10 cellular contexts compared by ENCODE assay signal in genomic region chr17:40326832-40327199, GRCh38. TPM values are rescaled to one million over a fixed set of nuclear protein-coding genes. Genes with fewer than 3 reads are reported as not detected.
DNase-seq lines count a peak whose midpoint lies in the region; ATAC-seq and TF ChIP-seq lines count a peak whose summit lies in the region.
"Had no signal": no experiment of that assay in that cellular context is flagged by ENCODE, and none has a peak within 500 bp of the region (broad histone marks: within the 10 kb centered on the region; RNA-seq: fewer than 3 reads in every experiment).

No MANE protein-coding gene starts in this region.

- H3K27ac ChIP-seq in IMR-90 (ENCODE audit: insufficient read depth, low read length), result no peak overlapping the region
- peak overlapping the region; percentile 70 to 97 (median 90) for H3K27ac ChIP-seq in spleen
- H3K27ac ChIP-seq in substantia nigra (ENCODE audit: low read depth, low read length, poor library complexity, severe bottlenecking), result no peak overlapping the region

- no peak for DNase-seq in IMR-90
- no peak for DNase-seq in activated B cell treated with CpG ODN at 0.5 μM for 24 hours
- peak; percentile 75 for DNase-seq in left lobe of liver (ENCODE audit: low spot score)
- peak; percentile 58 for DNase-seq in spleen
- DNase-seq in NCI-H1092 treated with DMSO at 0.1 percent for 48 hours (lab: John Stamatoyannopoulos, UW), result no peak
- DNase-seq in substantia nigra (lab: John Stamatoyannopoulos, UW), result no peak
- DNase-seq: retina had no signal

- CTCF ChIA-PET in IMR-90 (lab: Yijun Ruan, JAX) (no interaction called here), activated B cell treated with CpG ODN at 0.5 μM for 24 hours (lab: Charles Lee) (interaction anchor here (1.2 to 5.4 kb wide), 5 partner anchors 12 to 29 kb away, joined by 3 to 53 read pairs (median 8); no protein-coding TSS in a partner anchor)

- H4K8ac ChIP-seq in IMR-90 (ENCODE audit: low read depth in 2 of 2, low read length in 2 of 2), result no peak overlapping the region

- no peak overlapping the region for H2BK20ac ChIP-seq in IMR-90 (ENCODE audit: low read depth, low read length)

- dilution Hi-C loops in IMR-90 (cut with HindIII; ENCODE audit: low sequenced_read_pairs, unreplicated experiment), result no loop called here

- no peak overlapping the region for H3K4ac ChIP-seq in IMR-90 (ENCODE audit: low read depth, low read length)

- 0 out of 2 replicates have a peak overlapping the region, but pooled peaks have one; percentile 43 for H2AK5ac ChIP-seq in IMR-90 (ENCODE audit: low read depth, low read length)

- no CpG with 5 or more reads among the region's 1 CpG for WGBS in IMR-90 (ENCODE audit: extremely low coverage in 2 of 2, insufficient read length in 1 of 2), 2 experiments
- WGBS in spleen, 5 donors, result 16 to 75% (median 61%) methylated on average over 1 of the region's 1 CpG

- no peak for ATAC-seq in IMR-90 (ENCODE audit: low read depth)
- no peak for ATAC-seq in activated B cell treated with CpG ODN at 0.5 μM for 24 hours (ENCODE audit: low read depth)
- peak; percentile 52 for ATAC-seq in left lobe of liver
- ATAC-seq in GM21786 (IDR thresholded peaks at IDR 0.05; ENCODE audit: unreplicated experiment), result no peak
- ATAC-seq in GM21367 (IDR thresholded peaks at IDR 0.05; ENCODE audit: unreplicated experiment), result no peak

- H3K36me3 ChIP-seq in IMR-90 (ENCODE audit: control insufficient read depth, insufficient read depth, low read length) (peaks cover 4% of the 10 kb centered on the region), spleen (peaks cover 0 to 13% (median 11%) of the 10 kb centered on the region in 6 donors)

- no peak overlapping the region for H2BK15ac ChIP-seq in IMR-90 (ENCODE audit: low read depth, low read length)

- H3K27ac Mint-ChIP-seq in activated B cell treated with CpG ODN at 0.5 μM for 24 hours, result peak overlapping the region; percentile 98

- POLR2A ChIA-PET in IMR-90 (lab: Charles Lee; ENCODE audit: unreplicated experiment), result no interaction called here
- POLR2A ChIA-PET in activated B cell treated with CpG ODN at 0.5 μM for 24 hours (lab: Charles Lee), result interaction anchor here (0.6 to 7.4 kb wide), 10 partner anchors 13 to 235 kb away, joined by 3 to 154 read pairs (median 6); partner anchors contain the start of genes RARA and TOP2A

- peak overlapping the region; percentile 44 for H2AK9ac ChIP-seq in IMR-90 (replicated peaks; ENCODE audit: low read depth, low read length, poor library complexity)

- in situ Hi-C loops in IMR-90 (cut with MboI; ENCODE audit: low sequenced_read_pairs), result no loop called here

- H3K4me3 Mint-ChIP-seq in activated B cell treated with CpG ODN at 0.5 μM for 24 hours, result peak overlapping the region; percentile 93

- no peak overlapping the region for H3K14ac ChIP-seq in IMR-90 (replicated peaks; ENCODE audit: low read depth, low read length)

- H3K18ac ChIP-seq in IMR-90 (ENCODE audit: low read depth, low read length), result no peak overlapping the region

- no peak overlapping the region for H3K9ac ChIP-seq in IMR-90 (ENCODE audit: low read depth, low read length)

- no peak overlapping the region for H2BK120ac ChIP-seq in IMR-90 (ENCODE audit: low read depth, low read length)

- H3K36me3 Mint-ChIP-seq in activated B cell treated with CpG ODN at 0.5 μM for 24 hours (ENCODE audit: low read depth), result peaks cover 25% of the 10 kb centered on the region

- H3K9me3 ChIP-seq in IMR-90 (ENCODE audit: control insufficient read depth, insufficient read depth, low read length) (no peaks in the 10 kb centered on the region), spleen (no peaks in the 10 kb centered on the region)

- H4K91ac ChIP-seq in IMR-90 (ENCODE audit: insufficient read depth, low read depth, low read length), result no peak overlapping the region

- no peaks in the 10 kb centered on the region for H3K9me3 Mint-ChIP-seq in activated B cell treated with CpG ODN at 0.5 μM for 24 hours

- TF ChIP-seq CTCF in IMR-90 (conservative IDR thresholded peaks at IDR 0.05; ENCODE audit: low read depth, low read length) (no peak), activated B cell treated with CpG ODN at 0.5 μM for 24 hours (IDR thresholded peaks at IDR 0.05) (no peak), spleen (IDR thresholded peaks at IDR 0.05 in 8 of 11, conservative IDR thresholded peaks at IDR 0.05 in 3 of 11) (no peak)

- H3K4me1 Mint-ChIP-seq in activated B cell treated with CpG ODN at 0.5 μM for 24 hours, result peaks cover 97% of the 10 kb centered on the region

- TF ChIP-seq RAD21 in IMR-90 (IDR thresholded peaks at IDR 0.05; ENCODE audit: low read length), result no peak

- no peak overlapping the region for H3K23ac ChIP-seq in IMR-90 (ENCODE audit: low read depth, low read length)

- no peaks in the 10 kb centered on the region for H3K27me3 ChIP-seq in IMR-90 (ENCODE audit: control insufficient read depth, insufficient read depth, low read length)
- H3K27me3 ChIP-seq in spleen (replicated peaks in 1 of 7), result no peaks in the 10 kb centered on the region

- BruUV-seq in IMR-90 (replicated peaks; lab: Mats Ljungman, UMichigan), result no TSS peak

- no peaks in the 10 kb centered on the region for H3K27me3 Mint-ChIP-seq in activated B cell treated with CpG ODN at 0.5 μM for 24 hours

- no peak overlapping the region for H4K5ac ChIP-seq in IMR-90 (ENCODE audit: low read depth, low read length)

- H3K4me1 ChIP-seq in IMR-90 (ENCODE audit: control insufficient read depth, insufficient read depth, low read length) (peaks cover 57% of the 10 kb centered on the region), spleen (peaks cover 94 to 100% (median 100%) of the 10 kb centered on the region in 6 donors)

- H3K4me3 ChIP-seq in IMR-90 (ENCODE audit: insufficient read depth, low read depth, low read length) (no peak overlapping the region), spleen (peak overlapping the region in 3 of 8 donors; percentile 8 to 53 (median 12))

- no peak overlapping the region for H2BK5ac ChIP-seq in IMR-90 (ENCODE audit: low read depth, low read length, poor library complexity, severe bottlenecking)

- H3K56ac ChIP-seq in IMR-90 (ENCODE audit: extremely low read depth, insufficient read depth, low read length), result no peak overlapping the region

- peaks cover 37% of the 10 kb centered on the region for H3K9me1 ChIP-seq in IMR-90 (ENCODE audit: insufficient read depth, low read length)

- intact Hi-C loops in IMR-90 (cut with micrococcal nuclease), result no loop called here
- intact Hi-C loops in activated B cell treated with CpG ODN at 0.5 μM for 24 hours (cut with micrococcal nuclease), result loop anchor here (1.0 to 10.0 kb wide), 3 partner anchors 13 to 572 kb away; no protein-coding TSS in a partner anchor
- intact Hi-C loops in spleen (cut with DNase I; ENCODE audit: low total_unique reads), result no loop called here

- H2AFZ ChIP-seq in IMR-90 (replicated peaks; ENCODE audit: low read length, poor library complexity), result no peak overlapping the region

- H4K20me1 ChIP-seq in IMR-90 (ENCODE audit: insufficient read depth, low read length), result peaks cover 57% of the 10 kb centered on the region

- no peak for TF ChIP-seq POLR2A in IMR-90 (IDR thresholded peaks at IDR 0.05; ENCODE audit: low read depth, low read length)
- TF ChIP-seq POLR2A in spleen (IDR thresholded peaks at IDR 0.05), result no peak

- H3K79me1 ChIP-seq in IMR-90 (ENCODE audit: low read depth in 1 of 2, low read length in 2 of 2), result peaks cover 20 to 94% of the 10 kb centered on the region in 2 experiments

- no peak overlapping the region for H3K4me2 ChIP-seq in IMR-90 (ENCODE audit: low read depth, low read length)

TF ChIP-seq in IMR-90, 13 proteins besides CTCF, POLR2A, EP300 and RAD21 (continues in another document):
- TF ChIP-seq USF2 (IDR thresholded peaks at IDR 0.05; ENCODE audit: low read depth, low read length), result no peak
- TF ChIP-seq CHD1 (IDR thresholded peaks at IDR 0.05; ENCODE audit: low read depth, low read length), result no peak
- TF ChIP-seq BHLHE40 (IDR thresholded peaks at IDR 0.05; ENCODE audit: low read depth, low read length), result no peak
- TF ChIP-seq CEBPB (IDR thresholded peaks at IDR 0.05; ENCODE audit: low read depth, low read length), result no peak
- TF ChIP-seq SMC3 (IDR thresholded peaks at IDR 0.05; ENCODE audit: low read depth, low read length), result no peak

RNA-seq across cellular contexts. Expression of gene RARA, which starts 17.8 kb away (rescaled TPM):
- 7.2 and 9.0 TPM in 2 replicates for total RNA-seq in IMR-90 (2012; rRNA removed)
- polyA plus RNA-seq in IMR-90 (2012; rRNA removed), result 12.7 and 13.6 TPM in 2 replicates
- 11.3 and 18.9 TPM in 2 replicates for polyA plus RNA-seq in IMR-90 (2012; cell fraction: cytosol; rRNA removed)
- 11.5 and 14.7 TPM in 2 replicates for polyA plus RNA-seq in IMR-90 (2012; cell fraction: nucleus; rRNA removed; ENCODE audit: low replicate concordance)
- total RNA-seq in activated B cell treated with CpG ODN at 0.5 μM for 24 hours, result 71.2 and 72.5 TPM in 2 replicates
- total RNA-seq in left lobe of liver, result 21.3 TPM
- total RNA-seq in spleen, result 10 to 100 TPM; 56.6 to 95.1 (median 71.2) TPM
- polyA plus RNA-seq in spleen, result 10 to 100 TPM; 13.3 to 28.3 (median 14.8) TPM

RNA-seq across cellular contexts. Expression of gene GJD3, which starts 37.7 kb away (rescaled TPM):
- total RNA-seq in IMR-90 (2012; rRNA removed), result not detected in 2 replicates
- polyA plus RNA-seq in IMR-90 (2012; rRNA removed), result 0.10 and 0.39 TPM in 2 replicates
- 0.11 and 1.0 TPM in 2 replicates for polyA plus RNA-seq in IMR-90 (2012; cell fraction: cytosol; rRNA removed)
- polyA plus RNA-seq in IMR-90 (2012; cell fraction: nucleus; rRNA removed; ENCODE audit: low replicate concordance), result 0.80 and 0.91 TPM in 2 replicates
- total RNA-seq in activated B cell treated with CpG ODN at 0.5 μM for 24 hours, result not detected in 2 replicates
- total RNA-seq in left lobe of liver, result 0.68 TPM
- total RNA-seq in spleen, result 10 to 100 TPM in 4 of 7 donors, 1 to 10 TPM in 3; 7.3 to 15.0 (median 10.4) TPM
- 1 to 10 TPM in 1 of 3 donors, under 1 TPM in 2; 0.20 to 1.1 (median 0.33) TPM for polyA plus RNA-seq in spleen
- total RNA-seq: MCF 10A had no signal

RNA-seq across cellular contexts. Expression of gene CDC6, which starts 39.1 kb away (rescaled TPM):
- total RNA-seq in IMR-90 (2012; rRNA removed), result 25.6 and 27.8 TPM in 2 replicates
- polyA plus RNA-seq in IMR-90 (2012; rRNA removed), result 13.8 and 15.3 TPM in 2 replicates
- polyA plus RNA-seq in IMR-90 (2012; cell fraction: cytosol; rRNA removed), result 4.2 and 16.4 TPM in 2 replicates
- 3.9 and 9.1 TPM in 2 replicates for polyA plus RNA-seq in IMR-90 (2012; cell fraction: nucleus; rRNA removed; ENCODE audit: low replicate concordance)
- total RNA-seq in activated B cell treated with CpG ODN at 0.5 μM for 24 hours, result 9.2 and 9.7 TPM in 2 replicates
- 1.5 TPM for total RNA-seq in left lobe of liver
- total RNA-seq in spleen, result 10 to 100 TPM in 2 of 7 donors, 1 to 10 TPM in 5; 4.2 to 11.6 (median 5.7) TPM
- 1 to 10 TPM; 1.2 to 4.8 (median 4.1) TPM for polyA plus RNA-seq in spleen

Comparison
In these comparisons a context has a peak if more than half of its experiments do, and no peak if none do; other contexts are left out.
1. DNase-seq: peak in left lobe of liver (single experiment) and spleen (single experiment); none in IMR-90 (single experiment), activated B cell treated with CpG ODN at 0.5 μM for 24 hours (single experiment), NCI-H1092 treated with DMSO at 0.1 percent for 48 hours (single experiment) and substantia nigra (0 of 49).
2. H3K27ac ChIP-seq: peak in spleen (8 of 8); none in IMR-90 (single experiment) and substantia nigra (single experiment).